ENCODE assay signal across 22 cellular contexts in genomic region chr15:96411056-96412031, GRCh38.
"Had no signal": no experiment of that assay in that cellular context is flagged by ENCODE, and none has a peak within 500 bp of the region (broad histone marks: within the 10 kb centered on the region; RNA-seq: fewer than 3 reads in every experiment).

No MANE protein-coding gene starts in this region.

- H3K36me3 ChIP-seq: colonic mucosa, esophagus squamous epithelium, gastroesophageal sphincter, left ventricle myocardium inferior, lower lobe of right lung, sigmoid colon, tibial nerve had no signal

- H3K27ac ChIP-seq: colonic mucosa, esophagus squamous epithelium, gastroesophageal sphincter, left ventricle myocardium inferior, lower lobe of right lung, parathyroid adenoma, psoas muscle, sigmoid colon, skin epidermis, testis had no signal

- H3K27ac Mint-ChIP-seq: immature natural killer cell; memory B cell; mesothelial cell of epicardium; natural killer cell; stimulated activated naive B cell treated with anti-CD40 and anti-IgM and Interleukin-4, amounts not matched to agents 10 μg/mL and 1 μg/mL and 100 μg/mL, for 72 hours; stimulated activated naive CD8-positive, alpha-beta T cell treated with anti-CD3 and anti-CD28 coated beads, Interleukin-15, amount 100 ng/mL, for 72 hours had no signal

- H3K9me3 ChIP-seq: colonic mucosa, esophagus squamous epithelium, gastroesophageal sphincter, left ventricle myocardium inferior, lower lobe of right lung, psoas muscle, sigmoid colon, testis, tibial nerve had no signal

- H3K4me3 ChIP-seq: colonic mucosa, esophagus squamous epithelium, gastroesophageal sphincter, left ventricle myocardium inferior, lower lobe of right lung, psoas muscle, sigmoid colon, skin epidermis, testis had no signal

- DNase-seq: colonic mucosa; dermis blood vessel endothelial cell; esophagus squamous epithelium; foreskin fibroblast; glutamatergic neuron; immature natural killer cell; left ventricle myocardium inferior; lower lobe of right lung; natural killer cell; psoas muscle; sigmoid colon; stimulated activated CD4-positive, alpha-beta T cell treated with anti-CD3 and anti-CD28 coated beads, Interleukin-2, amount 100 ng/mL, for 24 hours; stimulated activated CD4-positive, alpha-beta T cell treated with anti-CD3 and anti-CD28 coated beads, Interleukin-4, amount 100 ng/mL, for 4 hours; stimulated activated naive B cell treated with anti-CD40 and anti-IgM and Interleukin-4, amounts not matched to agents 10 μg/mL and 1 μg/mL and 100 μg/mL, for 72 hours; stimulated activated naive CD8-positive, alpha-beta T cell treated with anti-CD3 and anti-CD28 coated beads, Interleukin-15, amount 100 ng/mL, for 72 hours; testis had no signal

- H3K4me1 Mint-ChIP-seq: memory B cell had no signal

- H3K27me3 ChIP-seq: testis had no signal

- H3K4me3 Mint-ChIP-seq: memory B cell; mesothelial cell of epicardium; natural killer cell; stimulated activated naive B cell treated with anti-CD40 and anti-IgM and Interleukin-4, amounts not matched to agents 10 μg/mL and 1 μg/mL and 100 μg/mL, for 72 hours; stimulated activated naive CD8-positive, alpha-beta T cell treated with anti-CD3 and anti-CD28 coated beads, Interleukin-15, amount 100 ng/mL, for 72 hours had no signal

- ATAC-seq: gastroesophageal sphincter; lower lobe of right lung; natural killer cell; psoas muscle; stimulated activated naive B cell treated with anti-CD40 and anti-IgM and Interleukin-4, amounts not matched to agents 10 μg/mL and 1 μg/mL and 100 μg/mL, for 72 hours; stimulated activated naive CD8-positive, alpha-beta T cell treated with anti-CD3 and anti-CD28 coated beads, Interleukin-15, amount 100 ng/mL, for 72 hours had no signal

- H3K9me3 Mint-ChIP-seq: memory B cell; mesothelial cell of epicardium; natural killer cell; stimulated activated naive CD8-positive, alpha-beta T cell treated with anti-CD3 and anti-CD28 coated beads, Interleukin-15, amount 100 ng/mL, for 72 hours had no signal

- H3K36me3 Mint-ChIP-seq: memory B cell; mesothelial cell of epicardium; natural killer cell; stimulated activated naive B cell treated with anti-CD40 and anti-IgM and Interleukin-4, amounts not matched to agents 10 μg/mL and 1 μg/mL and 100 μg/mL, for 72 hours had no signal

- H3K4me1 ChIP-seq: parathyroid adenoma had no signal
